In the genomic region with DNA sequence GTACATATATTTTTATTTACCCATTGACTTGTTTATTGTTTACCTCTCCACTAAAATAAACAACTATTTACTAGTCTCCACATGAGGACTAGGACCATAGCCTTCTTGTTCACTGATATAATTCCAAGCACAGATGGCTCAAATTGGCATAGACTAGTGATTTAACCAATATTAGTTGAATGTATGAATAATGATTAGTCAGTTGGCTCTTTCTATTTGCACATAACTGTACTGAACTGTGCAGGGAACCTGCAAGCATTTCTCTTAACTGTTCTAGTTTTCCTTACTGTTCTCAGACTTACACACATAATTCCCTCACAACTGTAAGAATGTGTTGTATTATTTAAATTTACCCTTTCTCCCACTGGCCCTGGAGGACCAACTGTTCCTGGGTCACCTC, we compare ENCODE assay signal across 25 cellular contexts.
DNase-seq lines count a peak whose midpoint lies in the region; ATAC-seq and TF ChIP-seq lines count a peak whose summit lies in the region.
"Had no signal": no experiment of that assay in that cellular context is flagged by ENCODE, and none has a peak within 500 bp of the region (broad histone marks: within the 10 kb centered on the region; RNA-seq: fewer than 3 reads in every experiment).

No MANE protein-coding gene starts in this region.

- no peak overlapping the region for H3K4me3 Mint-ChIP-seq in stimulated activated memory B cell treated with anti-CD40 and anti-IgM and Interleukin-4, amounts not matched to agents 10 μg/mL and 1 μg/mL and 100 μg/mL, for 72 hours
- no peak overlapping the region for H3K4me3 Mint-ChIP-seq in activated CD4-positive, alpha-beta memory T cell treated with anti-CD3 and anti-CD28 coated beads for 36 hours
- H3K4me3 Mint-ChIP-seq: CD4-positive, alpha-beta memory T cell had no signal

- TF ChIP-seq CTCF in RWPE2 (IDR thresholded peaks at IDR 0.05; ENCODE audit: poor library complexity, severe bottlenecking), result no peak
- no peak for TF ChIP-seq CTCF in fibroblast of mammary gland (conservative IDR thresholded peaks at IDR 0.05; ENCODE audit: control insufficient read depth, insufficient read depth, low read depth, low read length)

- no peaks in the 10 kb centered on the region for H3K36me3 Mint-ChIP-seq in stimulated activated memory B cell treated with anti-CD40 and anti-IgM and Interleukin-4, amounts not matched to agents 10 μg/mL and 1 μg/mL and 100 μg/mL, for 72 hours
- H3K36me3 Mint-ChIP-seq in activated CD4-positive, alpha-beta memory T cell treated with anti-CD3 and anti-CD28 coated beads for 36 hours, result no peaks in the 10 kb centered on the region
- H3K36me3 Mint-ChIP-seq: CD4-positive, alpha-beta memory T cell had no signal

- H3K27ac ChIP-seq in RWPE2 (ENCODE audit: poor library complexity, severe bottlenecking), result no peak overlapping the region
- H3K27ac ChIP-seq: BLaER1 treated with 17β-estradiol and CSF1 and Interleukin-3, amounts not matched to agents 10 nM and 100 nM; Peyer's patch; SK-N-MC had no signal

- POLR2A ChIA-PET in activated CD4-positive, alpha-beta memory T cell treated with anti-CD3 and anti-CD28 coated beads for 36 hours (lab: Charles Lee), result no interaction called here

- ATAC-seq in RWPE2 (ENCODE audit: low read depth) (peak; percentile 31; the same call in 1 of the 3 replicates), GM21576 (IDR thresholded peaks at IDR 0.05; ENCODE audit: unreplicated experiment) (no peak)
- peak; percentile 31 for ATAC-seq in stimulated activated memory B cell treated with anti-CD40 and anti-IgM and Interleukin-4, amounts not matched to agents 10 μg/mL and 1 μg/mL and 100 μg/mL, for 72 hours
- ATAC-seq: HepG2, Right ventricle myocardium inferior had no signal

- H3K4me1 ChIP-seq in RWPE2 (ENCODE audit: insufficient read depth, poor library complexity, severe bottlenecking), result no peaks in the 10 kb centered on the region
- H3K4me1 ChIP-seq: BLaER1 treated with 17β-estradiol and CSF1 and Interleukin-3, amounts not matched to agents 10 nM and 100 nM; Peyer's patch had no signal

- DNase-seq in HCEC 1CT, result peak; percentile 73
- DNase-seq in RWPE2 (ENCODE audit: low spot score), result no peak
- peak; percentile 69 for DNase-seq in fibroblast of mammary gland (ENCODE audit: low read depth)
- no peak for DNase-seq in SHP77 treated with DMSO at 0.1 percent for 48 hours (lab: John Stamatoyannopoulos, UW)
- no peak for DNase-seq in activated CD4-positive, alpha-beta memory T cell treated with anti-CD3 and anti-CD28 coated beads for 36 hours
- DNase-seq in SIG-M5 (lab: John Stamatoyannopoulos, UW), result no peak
- DNase-seq: CD4-positive, alpha-beta memory T cell; DND-41; H7; KBM-7; NCI-H1092 treated with DMSO at 0.1 percent for 48 hours; NCI-H1436 treated with DMSO at 0.1 percent for 48 hours; NCI-H1930; NCI-H226; NCI-H510A treated with DMSO at 0.1 percent for 48 hours; NCI-H748 treated with DMSO at 0.1 percent for 48 hours; NK-92 treated with Interleukin-12 subunit alpha and Interleukin-12 subunit beta, amount 100 ng/mL, for 24 hours; Peyer's patch; SW 1271 had no signal

- no peak overlapping the region for H3K27ac Mint-ChIP-seq in stimulated activated memory B cell treated with anti-CD40 and anti-IgM and Interleukin-4, amounts not matched to agents 10 μg/mL and 1 μg/mL and 100 μg/mL, for 72 hours
- no peak overlapping the region for H3K27ac Mint-ChIP-seq in activated CD4-positive, alpha-beta memory T cell treated with anti-CD3 and anti-CD28 coated beads for 36 hours
- H3K27ac Mint-ChIP-seq: CD4-positive, alpha-beta memory T cell had no signal

- no peak overlapping the region for H3K4me3 ChIP-seq in RWPE2 (ENCODE audit: severe bottlenecking)
- H3K4me3 ChIP-seq in fibroblast of mammary gland (ENCODE audit: control insufficient read depth, low read depth, low read length), result no peak overlapping the region
- H3K4me3 ChIP-seq: BLaER1 treated with 17β-estradiol and CSF1 and Interleukin-3, amounts not matched to agents 10 nM and 100 nM; Peyer's patch; SK-N-MC had no signal

- no peaks in the 10 kb centered on the region for H3K27me3 Mint-ChIP-seq in stimulated activated memory B cell treated with anti-CD40 and anti-IgM and Interleukin-4, amounts not matched to agents 10 μg/mL and 1 μg/mL and 100 μg/mL, for 72 hours
- no peaks in the 10 kb centered on the region for H3K27me3 Mint-ChIP-seq in activated CD4-positive, alpha-beta memory T cell treated with anti-CD3 and anti-CD28 coated beads for 36 hours
- H3K27me3 Mint-ChIP-seq: CD4-positive, alpha-beta memory T cell had no signal

- H3K27me3 ChIP-seq in RWPE2 (ENCODE audit: insufficient read depth, poor library complexity, severe bottlenecking), result no peaks in the 10 kb centered on the region
- H3K27me3 ChIP-seq: BLaER1 treated with 17β-estradiol and CSF1 and Interleukin-3, amounts not matched to agents 10 nM and 100 nM; Peyer's patch had no signal

- H3K4me1 Mint-ChIP-seq in stimulated activated memory B cell treated with anti-CD40 and anti-IgM and Interleukin-4, amounts not matched to agents 10 μg/mL and 1 μg/mL and 100 μg/mL, for 72 hours, result no peaks in the 10 kb centered on the region
- no peaks in the 10 kb centered on the region for H3K4me1 Mint-ChIP-seq in activated CD4-positive, alpha-beta memory T cell treated with anti-CD3 and anti-CD28 coated beads for 36 hours (ENCODE audit: low read depth)
- H3K4me1 Mint-ChIP-seq: CD4-positive, alpha-beta memory T cell had no signal

- no peaks in the 10 kb centered on the region; the same call in 1 of the 2 replicates for H3K36me3 ChIP-seq in RWPE2 (ENCODE audit: low read depth)
- H3K36me3 ChIP-seq: BLaER1 treated with 17β-estradiol and CSF1 and Interleukin-3, amounts not matched to agents 10 nM and 100 nM had no signal

- no peaks in the 10 kb centered on the region for H3K9me3 Mint-ChIP-seq in stimulated activated memory B cell treated with anti-CD40 and anti-IgM and Interleukin-4, amounts not matched to agents 10 μg/mL and 1 μg/mL and 100 μg/mL, for 72 hours
- H3K9me3 Mint-ChIP-seq in activated CD4-positive, alpha-beta memory T cell treated with anti-CD3 and anti-CD28 coated beads for 36 hours, result no peaks in the 10 kb centered on the region

- H3K9me3 ChIP-seq in RWPE2 (ENCODE audit: severe bottlenecking), result no peaks in the 10 kb centered on the region
- H3K9me3 ChIP-seq: BLaER1 treated with 17β-estradiol and CSF1 and Interleukin-3, amounts not matched to agents 10 nM and 100 nM; Peyer's patch had no signal

- intact Hi-C loops in activated CD4-positive, alpha-beta memory T cell treated with anti-CD3 and anti-CD28 coated beads for 36 hours (cut with micrococcal nuclease), result no loop called here

- CTCF ChIA-PET in activated CD4-positive, alpha-beta memory T cell treated with anti-CD3 and anti-CD28 coated beads for 36 hours (lab: Charles Lee), result no interaction called here

Comparison
In these comparisons a context has a peak if more than half of its experiments do, and no peak if none do; other contexts are left out.
1. DNase-seq: peak in HCEC 1CT (single experiment) and fibroblast of mammary gland (single experiment); none in RWPE2 (single experiment), SHP77 treated with DMSO at 0.1 percent for 48 hours (single experiment), activated CD4-positive, alpha-beta memory T cell treated with anti-CD3 and anti-CD28 coated beads for 36 hours (single experiment) and SIG-M5 (single experiment).